Comparison of ENCODE assay signal across 1 cellular context in the genomic region with DNA sequence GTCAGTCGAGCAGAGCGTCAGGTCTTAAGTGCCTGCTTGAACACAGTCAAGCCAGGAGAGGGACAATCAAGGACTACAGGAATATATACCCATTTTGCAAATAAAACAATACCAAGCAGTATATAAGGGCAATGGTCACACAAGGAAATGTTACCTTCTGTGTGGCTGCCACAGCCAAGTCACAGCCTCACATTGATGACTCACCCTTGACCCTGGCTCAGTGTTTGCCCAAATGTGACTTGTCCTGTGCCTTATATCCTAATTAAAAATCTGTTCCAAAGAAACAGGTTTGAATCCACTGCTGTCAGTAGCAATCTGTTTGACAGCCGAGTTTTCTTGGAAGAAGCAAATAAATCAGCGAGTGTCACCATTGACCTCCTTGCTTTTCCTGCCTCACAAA.
TF ChIP-seq lines count a peak whose summit lies in the region.

No MANE protein-coding gene starts in this region.

TF ChIP-seq in K562, 482 proteins besides CTCF, POLR2A, EP300 and RAD21:
- TF ChIP-seq JUND (IDR thresholded peaks at IDR 0.05; ENCODE audit: borderline replicate concordance, low read depth, low read length) (peak; percentile 40; the same call in 1 of the 2 replicates), JUND (tag; IDR thresholded peaks at IDR 0.05; ENCODE audit: borderline replicate concordance, low read depth, low read length) (no peak), NCOA4 (IDR thresholded peaks at IDR 0.05; ENCODE audit: partially characterized antibody) (no peak), ZNF77 (CRISPR knock-in tag; IDR thresholded peaks at IDR 0.05) (no peak), ZNF589 (CRISPR knock-in tag; IDR thresholded peaks at IDR 0.05; ENCODE audit: low read depth) (no peak), HNRNPH1 (optimal IDR thresholded peaks at IDR 0.05; ENCODE audit: low read depth, low read length) (no peak)
- TF ChIP-seq, protein P1, sequence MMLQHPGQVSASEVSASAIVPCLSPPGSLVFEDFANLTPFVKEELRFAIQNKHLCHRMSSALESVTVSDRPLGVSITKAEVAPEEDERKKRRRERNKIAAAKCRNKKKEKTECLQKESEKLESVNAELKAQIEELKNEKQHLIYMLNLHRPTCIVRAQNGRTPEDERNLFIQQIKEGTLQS (IDR thresholded peaks at IDR 0.05) = peak; percentile 27; the same call in 1 of the 2 replicates
- TF ChIP-seq, protein P1 (CRISPR knock-in tag; conservative IDR thresholded peaks at IDR 0.05) = no peak
TF ChIP-seq in K562: peak in this region for 2.
